24 cellular contexts compared by ENCODE assay signal in genomic region chr14:51308872-51309271, GRCh38.
A peak's percentile ranks its signal among the peaks of the same experiment; 100 is the strongest.
DNase-seq lines count a peak whose midpoint lies in the region; ATAC-seq and TF ChIP-seq lines count a peak whose summit lies in the region.
"Had no signal": no experiment of that assay in that cellular context is flagged by ENCODE, and none has a peak within 500 bp of the region (broad histone marks: within the 10 kb centered on the region; RNA-seq: fewer than 3 reads in every experiment).

No MANE protein-coding gene starts in this region.

- H2AFZ ChIP-seq in SK-N-SH (ENCODE audit: low read depth), result no peak overlapping the region
- H2AFZ ChIP-seq in trophoblast cell (ENCODE audit: insufficient read depth, low read length, poor library complexity), result no peak overlapping the region
- H2AFZ ChIP-seq: PC-9 had no signal

- peak overlapping the region; percentile 15 for H2BK5ac ChIP-seq in trophoblast cell (ENCODE audit: low read depth, low read length, poor library complexity)

- no peak overlapping the region for H3K4ac ChIP-seq in trophoblast cell (ENCODE audit: low read depth, low read length)

- H3K9me3 ChIP-seq in SK-N-SH (no peaks in the 10 kb centered on the region), trophoblast cell (ENCODE audit: insufficient read depth, low read depth, low read length) (no peaks in the 10 kb centered on the region)

- H3K4me1 ChIP-seq in SK-N-SH (ENCODE audit: control insufficient read depth in 1 of 2, insufficient read depth in 2 of 2, low read depth in 1 of 2, low read length in 1 of 2), result peaks cover 4 to 10% of the 10 kb centered on the region in 2 experiments; a peak in 3 of 4 replicates
- H3K4me1 ChIP-seq in trophoblast cell (ENCODE audit: control insufficient read depth in 1 of 2, insufficient read depth in 2 of 2, low read length in 2 of 2), result peaks cover 8 to 15% of the 10 kb centered on the region in 2 experiments

- no peaks in the 10 kb centered on the region for H3K79me2 ChIP-seq in SK-N-SH (ENCODE audit: insufficient read depth)
- H3K79me2 ChIP-seq in trophoblast cell (ENCODE audit: control insufficient read depth, insufficient read depth, low read length, poor library complexity), result peaks cover 4% of the 10 kb centered on the region

- peaks cover 26% of the 10 kb centered on the region for H3K79me1 ChIP-seq in trophoblast cell (ENCODE audit: low read length)

- TF ChIP-seq CTCF in SK-N-SH (IDR thresholded peaks at IDR 0.05) (no peak), nephron progenitor cell (IDR thresholded peaks at IDR 0.05) (no peak)

- H3K4me3 Mint-ChIP-seq in nephron progenitor cell, result no peak overlapping the region
- H3K4me3 Mint-ChIP-seq: IgD-negative memory B cell had no signal

- DNase-seq in NCI-H526 (lab: John Stamatoyannopoulos, UW) (peak; percentile 44 to 50), NCI-H526 treated with DMSO at 0.1 percent for 48 hours (lab: John Stamatoyannopoulos, UW) (no peak), SK-N-SH (no peak), islet precursor cell (peak; percentile 76), trophoblast cell (no peak), left ventricle myocardium superior (no peak), nephron progenitor cell (no peak)
- DNase-seq: 8988T, Calu3, DMS79 treated with DMSO at 0.1 percent for 48 hours, NCI-H1417 treated with DMSO at 0.1 percent for 48 hours, NCI-H1694 treated with DMSO at 0.1 percent for 48 hours, NCI-H2081, NCI-H2171 treated with DMSO at 0.1 percent for 48 hours, NCI-H345, NCI-H510A treated with DMSO at 0.1 percent for 48 hours, NCI-H82, PC-9, Right ventricle myocardium superior, RPMI8226 had no signal

- no peak for ATAC-seq in GM21528 (IDR thresholded peaks at IDR 0.05; ENCODE audit: low FRiP score, unreplicated experiment)
- ATAC-seq in left ventricle myocardium superior, result no peak

- no peak overlapping the region for H3K23ac ChIP-seq in trophoblast cell (ENCODE audit: low read length)

- peak overlapping the region; percentile 85 to 91; a peak in 2 of 4 replicates for H3K27ac ChIP-seq in SK-N-SH (ENCODE audit: low read depth in 2 of 2, low read length in 1 of 2)
- H3K27ac ChIP-seq in trophoblast cell (ENCODE audit: low read depth, low read length), result peak overlapping the region; percentile 50
- H3K27ac ChIP-seq: KMS-11, PC-9, SK-N-MC had no signal

- no peak overlapping the region for H2BK120ac ChIP-seq in trophoblast cell (ENCODE audit: insufficient read depth, low read length, poor library complexity)

- no peak for TF ChIP-seq RAD21 in SK-N-SH (IDR thresholded peaks at IDR 0.05; ENCODE audit: low read length)

- CTCF ChIA-PET in SK-N-SH (lab: Yijun Ruan, JAX), result interaction anchor here (0.8 to 2.1 kb wide), 3 partner anchors 11 to 470 kb away, joined by 3 to 5 read pairs (median 4); no protein-coding TSS in a partner anchor

- no peaks in the 10 kb centered on the region for H3K36me3 ChIP-seq in SK-N-SH (replicated peaks in 1 of 2; ENCODE audit: control insufficient read depth in 1 of 2, insufficient read depth in 2 of 2, low read length in 1 of 2)
- no peaks in the 10 kb centered on the region for H3K36me3 ChIP-seq in trophoblast cell (ENCODE audit: control insufficient read depth in 1 of 2, insufficient read depth in 2 of 2, low read length in 2 of 2)

- H4K20me1 ChIP-seq in SK-N-SH (ENCODE audit: insufficient read depth), result no peaks in the 10 kb centered on the region

- no peaks in the 10 kb centered on the region for H3K27me3 ChIP-seq in SK-N-SH (ENCODE audit: insufficient read depth)
- H3K27me3 ChIP-seq in trophoblast cell (ENCODE audit: insufficient read depth, low read length), result no peaks in the 10 kb centered on the region

- no peak for TF ChIP-seq EP300 in SK-N-SH (IDR thresholded peaks at IDR 0.05; ENCODE audit: borderline replicate concordance in 1 of 2, low read depth in 1 of 2, low read length in 1 of 2)

- no peaks in the 10 kb centered on the region for H3K27me3 Mint-ChIP-seq in nephron progenitor cell (ENCODE audit: low read depth, poor library complexity)

- no peak overlapping the region for H3K4me2 ChIP-seq in SK-N-SH
- H3K4me2 ChIP-seq in trophoblast cell (ENCODE audit: low read length), result no peak overlapping the region
- H3K4me2 ChIP-seq: KMS-11, PC-9 had no signal

- H3K9me3 Mint-ChIP-seq in nephron progenitor cell, result no peaks in the 10 kb centered on the region

- H3K14ac ChIP-seq in trophoblast cell (ENCODE audit: low read length), result no peak overlapping the region

- POLR2A ChIA-PET in SK-N-SH (lab: Yijun Ruan, JAX), result no interaction called here

- peaks cover 35% of the 10 kb centered on the region for H3F3A ChIP-seq in SK-N-SH (replicated peaks; ENCODE audit: insufficient read depth)

- H3K4me1 Mint-ChIP-seq in nephron progenitor cell, result peaks cover 6% of the 10 kb centered on the region
- H3K4me1 Mint-ChIP-seq: IgD-negative memory B cell had no signal

- H3K9me2 ChIP-seq in SK-N-SH, result no peaks in the 10 kb centered on the region

- no peak overlapping the region for H4K8ac ChIP-seq in trophoblast cell (ENCODE audit: low read depth, low read length)

- intact Hi-C loops in left ventricle myocardium superior (cut with micrococcal nuclease), result no loop called here

- peak overlapping the region; percentile 4 for H2BK12ac ChIP-seq in trophoblast cell (ENCODE audit: low read length)

- H2AK5ac ChIP-seq in trophoblast cell (ENCODE audit: low read length), result no peak overlapping the region

- no peak overlapping the region for H3K18ac ChIP-seq in trophoblast cell (ENCODE audit: low read length)

- no peak overlapping the region for H4K12ac ChIP-seq in trophoblast cell (ENCODE audit: low read depth, low read length)

- no peaks in the 10 kb centered on the region for H3K36me3 Mint-ChIP-seq in nephron progenitor cell (ENCODE audit: low read depth)
- H3K36me3 Mint-ChIP-seq: IgD-negative memory B cell had no signal

- H4K91ac ChIP-seq in trophoblast cell (ENCODE audit: low read depth, low read length), result peak overlapping the region; percentile 16

- H3K4me3 ChIP-seq in SK-N-SH (ENCODE audit: low read depth in 2 of 2, low read length in 1 of 2) (no peak overlapping the region), trophoblast cell (ENCODE audit: low read depth, low read length) (no peak overlapping the region)
- H3K4me3 ChIP-seq: PC-9, SK-N-MC had no signal

- no peak overlapping the region for H3K9ac ChIP-seq in SK-N-SH
- H3K9ac ChIP-seq in trophoblast cell (ENCODE audit: low read length), result no peak overlapping the region
- H3K9ac ChIP-seq: KMS-11 had no signal

- no peak overlapping the region for H3K27ac Mint-ChIP-seq in nephron progenitor cell
- H3K27ac Mint-ChIP-seq: IgD-negative memory B cell had no signal

TF ChIP-seq in SK-N-SH, 30 proteins besides CTCF, POLR2A, EP300 and RAD21:
- TF ChIP-seq TCF12 (IDR thresholded peaks at IDR 0.05) (peak; percentile 65), PBX3 (IDR thresholded peaks at IDR 0.05) (peak; percentile 59), YY1 (IDR thresholded peaks at IDR 0.05; ENCODE audit: low read depth) (no peak)

Comparison
In these comparisons a context has a peak if more than half of its experiments do, and no peak if none do; other contexts are left out.
1. DNase-seq: peak in NCI-H526 (2 of 2) and islet precursor cell (single experiment); none in NCI-H526 treated with DMSO at 0.1 percent for 48 hours (single experiment), SK-N-SH (single experiment), trophoblast cell (0 of 2), left ventricle myocardium superior (single experiment) and nephron progenitor cell (single experiment).